16 cellular contexts compared by ENCODE assay signal in genomic region chr7:111011500-111011899, GRCh38.
DNase-seq lines count a peak whose midpoint lies in the region; ATAC-seq, FAIRE-seq and TF ChIP-seq lines count a peak whose summit lies in the region.
"Had no signal": no experiment of that assay in that cellular context is flagged by ENCODE, and none has a peak within 500 bp of the region (broad histone marks: within the 10 kb centered on the region; RNA-seq: fewer than 3 reads in every experiment).

No MANE protein-coding gene starts in this region.

- H4K20me1 ChIP-seq in PC-9 (ENCODE audit: insufficient read depth) = no peaks in the 10 kb centered on the region
- H4K20me1 ChIP-seq in astrocyte (ENCODE audit: insufficient read depth, low read length) = no peaks in the 10 kb centered on the region
- H4K20me1 ChIP-seq: BLaER1 had no signal

- H3K27ac ChIP-seq in A549 = peak overlapping the region; percentile 18 to 35; a peak in 3 of 6 replicates
- H3K27ac ChIP-seq in CD4-positive, CD25-positive, alpha-beta regulatory T cell (ENCODE audit: insufficient read depth, low read length, poor library complexity, severe bottlenecking) = no peak overlapping the region
- no peak overlapping the region for H3K27ac ChIP-seq in PC-9
- H3K27ac ChIP-seq in astrocyte (ENCODE audit: low read depth, low read length) = no peak overlapping the region
- H3K27ac ChIP-seq: BLaER1, neutrophil, thoracic aorta had no signal

- H3K36me3 ChIP-seq in CD4-positive, CD25-positive, alpha-beta regulatory T cell (ENCODE audit: control insufficient read depth, insufficient read depth, low read length) = no peaks in the 10 kb centered on the region
- H3K36me3 ChIP-seq in PC-9 (ENCODE audit: low read depth) (no peaks in the 10 kb centered on the region), astrocyte (ENCODE audit: insufficient read depth, low read length) (no peaks in the 10 kb centered on the region)
- H3K36me3 ChIP-seq: BLaER1, neutrophil, thoracic aorta had no signal

- no peaks in the 10 kb centered on the region for H3K9me3 Mint-ChIP-seq in CD4-positive, CD25-positive, alpha-beta regulatory T cell
- H3K9me3 Mint-ChIP-seq in astrocyte (ENCODE audit: unreplicated experiment) = no peaks in the 10 kb centered on the region
- H3K9me3 Mint-ChIP-seq in stimulated activated memory B cell treated with anti-CD40 and anti-IgM and Interleukin-4, amounts not matched to agents 10 μg/mL and 1 μg/mL and 100 μg/mL, for 72 hours = no peaks in the 10 kb centered on the region
- H3K9me3 Mint-ChIP-seq: mesothelial cell of epicardium had no signal

- peaks cover 17 to 61% (median 55%) of the 10 kb centered on the region in 4 donors for H3K4me1 Mint-ChIP-seq in CD4-positive, CD25-positive, alpha-beta regulatory T cell
- H3K4me1 Mint-ChIP-seq in astrocyte (ENCODE audit: low read depth, unreplicated experiment) = peaks cover 2% of the 10 kb centered on the region
- H3K4me1 Mint-ChIP-seq in stimulated activated memory B cell treated with anti-CD40 and anti-IgM and Interleukin-4, amounts not matched to agents 10 μg/mL and 1 μg/mL and 100 μg/mL, for 72 hours = peaks cover 28% of the 10 kb centered on the region

- no peak for FAIRE-seq in A549 (lab: Jason Lieb, UNC)
- FAIRE-seq in astrocyte (lab: Jason Lieb, UNC) = no peak

- WGBS in A549 (ENCODE audit: missing lambda C conversion rate) = 79% methylated on average over 3 of the region's 3 CpGs

- H3K27me3 ChIP-seq in CD4-positive, CD25-positive, alpha-beta regulatory T cell (ENCODE audit: control insufficient read depth, insufficient read depth, low read length) = no peaks in the 10 kb centered on the region
- H3K27me3 ChIP-seq in PC-9 (ENCODE audit: insufficient read depth, low read depth) = no peaks in the 10 kb centered on the region
- H3K27me3 ChIP-seq in astrocyte (ENCODE audit: insufficient read depth, low read length) = no peaks in the 10 kb centered on the region
- H3K27me3 ChIP-seq: BLaER1, neutrophil had no signal

- H2AFZ ChIP-seq in PC-9 = no peak overlapping the region
- no peak overlapping the region for H2AFZ ChIP-seq in astrocyte (ENCODE audit: low read depth, low read length)

- CTCF ChIA-PET in A549 (lab: Yijun Ruan, JAX) (interaction anchor here (0.8 to 1.1 kb wide), 2 partner anchors 37 to 63 kb away, joined by 3 to 4 read pairs; no protein-coding TSS in a partner anchor), PC-9 (lab: Charles Lee) (no interaction called here)

- no peaks in the 10 kb centered on the region for H3F3A ChIP-seq in PC-9 (ENCODE audit: insufficient read depth, low read depth)

- POLR2A ChIA-PET in A549 (lab: Yijun Ruan, JAX) = no interaction called here
- POLR2A ChIA-PET in PC-9 (lab: Charles Lee; ENCODE audit: unreplicated experiment) = no interaction called here

- TF ChIP-seq EP300 in A549 (IDR thresholded peaks at IDR 0.05) = no peak

- TF ChIP-seq POLR2A in A549 (IDR thresholded peaks at IDR 0.05; ENCODE audit: low read length) = no peak

- H3K4me3 ChIP-seq in A549 = no peak overlapping the region
- peak overlapping the region; percentile 75 for H3K4me3 ChIP-seq in CD4-positive, CD25-positive, alpha-beta regulatory T cell (ENCODE audit: low read depth, low read length)
- no peak overlapping the region for H3K4me3 ChIP-seq in PC-9
- no peak overlapping the region for H3K4me3 ChIP-seq in astrocyte (ENCODE audit: insufficient read depth, low read depth, low read length)
- H3K4me3 ChIP-seq: BLaER1, thoracic aorta had no signal

- H3K9me3 ChIP-seq in A549 (no peaks in the 10 kb centered on the region), PC-9 (ENCODE audit: insufficient read depth, low read depth) (no peaks in the 10 kb centered on the region), astrocyte (ENCODE audit: insufficient read depth, low read depth, low read length) (no peaks in the 10 kb centered on the region)
- no peaks in the 10 kb centered on the region for H3K9me3 ChIP-seq in CD4-positive, CD25-positive, alpha-beta regulatory T cell (ENCODE audit: control insufficient read depth in 2 of 2, low read length in 2 of 2)
- H3K9me3 ChIP-seq: BLaER1, neutrophil, thoracic aorta had no signal

- H3K9me2 ChIP-seq in PC-9 (ENCODE audit: insufficient read depth) = no peaks in the 10 kb centered on the region

- peak overlapping the region; percentile 55 for H3K4me2 ChIP-seq in A549
- 0 out of 2 replicates have a peak overlapping the region, but pooled peaks have one; percentile 16 for H3K4me2 ChIP-seq in PC-9
- H3K4me2 ChIP-seq in astrocyte (ENCODE audit: low read length) = no peak overlapping the region
- H3K4me2 ChIP-seq: BLaER1 had no signal

- no peaks in the 10 kb centered on the region for H3K36me3 Mint-ChIP-seq in CD4-positive, CD25-positive, alpha-beta regulatory T cell
- H3K36me3 Mint-ChIP-seq in astrocyte (ENCODE audit: low read depth, unreplicated experiment) = no peaks in the 10 kb centered on the region
- H3K36me3 Mint-ChIP-seq in stimulated activated memory B cell treated with anti-CD40 and anti-IgM and Interleukin-4, amounts not matched to agents 10 μg/mL and 1 μg/mL and 100 μg/mL, for 72 hours = no peaks in the 10 kb centered on the region
- H3K36me3 Mint-ChIP-seq: mesothelial cell of epicardium had no signal

- TF ChIP-seq RAD21 in A549 (conservative IDR thresholded peaks at IDR 0.05 in 1 of 2, IDR thresholded peaks at IDR 0.05 in 1 of 2) = no peak

- H3K4me1 ChIP-seq in A549 (peaks cover 36% of the 10 kb centered on the region), PC-9 (replicated peaks; ENCODE audit: insufficient read depth) (peaks cover 7% of the 10 kb centered on the region; the same call in 1 of the 2 replicates), astrocyte (ENCODE audit: insufficient read depth, low read length) (no peaks in the 10 kb centered on the region)
- peaks cover 41% of the 10 kb centered on the region for H3K4me1 ChIP-seq in CD4-positive, CD25-positive, alpha-beta regulatory T cell (ENCODE audit: control insufficient read depth, insufficient read depth, low read length, poor library complexity, severe bottlenecking)

- peak overlapping the region; percentile 79 to 87 (median 84) for H3K27ac Mint-ChIP-seq in CD4-positive, CD25-positive, alpha-beta regulatory T cell
- no peak overlapping the region for H3K27ac Mint-ChIP-seq in astrocyte (ENCODE audit: unreplicated experiment)
- H3K27ac Mint-ChIP-seq in stimulated activated memory B cell treated with anti-CD40 and anti-IgM and Interleukin-4, amounts not matched to agents 10 μg/mL and 1 μg/mL and 100 μg/mL, for 72 hours = no peak overlapping the region
- H3K27ac Mint-ChIP-seq: mesothelial cell of epicardium had no signal

- no TSS peak for BruUV-seq in PC-9 (replicated peaks; lab: Mats Ljungman, UMichigan)

- H3K27me3 Mint-ChIP-seq in CD4-positive, CD25-positive, alpha-beta regulatory T cell = no peaks in the 10 kb centered on the region
- no peaks in the 10 kb centered on the region for H3K27me3 Mint-ChIP-seq in astrocyte (ENCODE audit: low read depth, unreplicated experiment)
- no peaks in the 10 kb centered on the region for H3K27me3 Mint-ChIP-seq in stimulated activated memory B cell treated with anti-CD40 and anti-IgM and Interleukin-4, amounts not matched to agents 10 μg/mL and 1 μg/mL and 100 μg/mL, for 72 hours

- H3K4me3 Mint-ChIP-seq in CD4-positive, CD25-positive, alpha-beta regulatory T cell = peak overlapping the region in 3 of 4 donors; percentile 4 to 38 (median 31)
- H3K4me3 Mint-ChIP-seq in astrocyte (ENCODE audit: unreplicated experiment) = no peak overlapping the region
- H3K4me3 Mint-ChIP-seq in stimulated activated memory B cell treated with anti-CD40 and anti-IgM and Interleukin-4, amounts not matched to agents 10 μg/mL and 1 μg/mL and 100 μg/mL, for 72 hours = no peak overlapping the region
- H3K4me3 Mint-ChIP-seq: mesothelial cell of epicardium had no signal

- no peak overlapping the region for H3K9ac ChIP-seq in astrocyte (ENCODE audit: low read length)
- H3K9ac ChIP-seq: BLaER1 had no signal

- intact Hi-C loops in PC-9 (cut with micrococcal nuclease; ENCODE audit: unreplicated experiment) = no loop called here

- H3K79me2 ChIP-seq in PC-9 (ENCODE audit: low read depth) (no peaks in the 10 kb centered on the region), astrocyte (ENCODE audit: insufficient read depth, low read length) (no peaks in the 10 kb centered on the region)

- DNase-seq in A549 (ENCODE audit: low read depth in 1 of 2, low spot score in 1 of 2) (no peak), PC-9 (no peak), astrocyte (ENCODE audit: low read depth) (peak; percentile 8)
- DNase-seq in CD4-positive, CD25-positive, alpha-beta regulatory T cell = no peak
- DNase-seq: activated CD4-positive, alpha-beta T cell treated with anti-CD3 and anti-CD28 coated beads, Interleukin-2, amount 50 U/mL, for 4 hours; central memory CD4-positive, alpha-beta T cell; DMS53; left cardiac atrium; NCI-H526 treated with DMSO at 0.1 percent for 48 hours had no signal

- ATAC-seq in A549 (no peak), GM21825 (IDR thresholded peaks at IDR 0.05; ENCODE audit: unreplicated experiment) (no peak), GM18517 (IDR thresholded peaks at IDR 0.05; ENCODE audit: unreplicated experiment) (no peak)
- ATAC-seq in CD4-positive, CD25-positive, alpha-beta regulatory T cell (ENCODE audit: low read depth in 2 of 2) = no peak
- no peak for ATAC-seq in stimulated activated memory B cell treated with anti-CD40 and anti-IgM and Interleukin-4, amounts not matched to agents 10 μg/mL and 1 μg/mL and 100 μg/mL, for 72 hours

- TF ChIP-seq CTCF in A549 (IDR thresholded peaks at IDR 0.05) = no peak
- no peak for TF ChIP-seq CTCF in PC-9 (conservative IDR thresholded peaks at IDR 0.05)
- no peak for TF ChIP-seq CTCF in astrocyte (IDR thresholded peaks at IDR 0.05; ENCODE audit: insufficient read depth, low read depth, low read length)

TF ChIP-seq in A549, 52 proteins besides CTCF, POLR2A, EP300 and RAD21:
- TF ChIP-seq TFCP2L1 (CRISPR knock-in tag; IDR thresholded peaks at IDR 0.05) = no peak

Comparison
In these comparisons a context has a peak if more than half of its experiments do, and no peak if none do; other contexts are left out.
1. H3K27ac ChIP-seq: peak in A549 (2 of 2); none in CD4-positive, CD25-positive, alpha-beta regulatory T cell (single experiment), PC-9 (single experiment) and astrocyte (single experiment).
2. H3K27ac Mint-ChIP-seq: peak in CD4-positive, CD25-positive, alpha-beta regulatory T cell (3 of 3); none in astrocyte (single experiment) and stimulated activated memory B cell treated with anti-CD40 and anti-IgM and Interleukin-4, amounts not matched to agents 10 μg/mL and 1 μg/mL and 100 μg/mL, for 72 hours (single experiment).
3. H3K4me3 Mint-ChIP-seq: peak in CD4-positive, CD25-positive, alpha-beta regulatory T cell (3 of 4); none in astrocyte (single experiment) and stimulated activated memory B cell treated with anti-CD40 and anti-IgM and Interleukin-4, amounts not matched to agents 10 μg/mL and 1 μg/mL and 100 μg/mL, for 72 hours (single experiment).